In the genomic region with DNA sequence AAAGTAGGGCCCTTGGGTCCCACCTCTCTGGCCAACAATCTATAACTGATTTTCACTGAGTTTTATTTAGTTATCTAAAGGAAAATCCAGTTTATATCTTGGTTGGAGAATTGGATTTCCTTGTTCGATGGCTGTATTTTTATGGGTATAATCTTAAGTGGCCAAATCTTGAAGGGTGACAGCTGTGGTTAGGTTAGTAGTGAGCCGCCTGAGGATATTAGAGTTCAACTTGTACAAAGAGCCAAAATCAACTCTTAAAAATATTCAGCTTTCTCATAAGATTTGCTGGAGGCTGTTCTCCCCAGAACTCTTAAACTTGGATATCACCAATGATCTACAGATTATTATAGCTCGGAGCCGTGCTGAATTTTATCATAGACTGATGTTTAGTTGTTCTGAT, we compare ENCODE assay signal across 40 cellular contexts. TPM values are rescaled to one million over a fixed set of nuclear protein-coding genes. Genes with fewer than 3 reads are reported as not detected.
"Had no signal": no experiment of that assay in that cellular context is flagged by ENCODE, and none has a peak within 500 bp of the region (broad histone marks: within the 10 kb centered on the region; RNA-seq: fewer than 3 reads in every experiment).

No MANE protein-coding gene starts in this region.

- H3K27ac ChIP-seq: adrenal gland, ascending aorta, body of pancreas, brain microvascular endothelial cell, breast epithelium, cardiac muscle cell had no signal

- H3K27me3 Mint-ChIP-seq: activated naive CD4-positive, alpha-beta T cell treated with anti-CD3 and anti-CD28 coated beads, Interleukin-2, amount 10 ng/mL, durations not matched to agents 7 days and 5 days; activated naive CD8-positive, alpha-beta T cell; activated naive CD8-positive, alpha-beta T cell treated with anti-CD3 and anti-CD28 coated beads, Interleukin-2, amount 10 ng/mL, durations not matched to agents 7 days and 5 days; activated naive CD8-positive, alpha-beta T cell treated with anti-CD3 and anti-CD28 coated beads, Interleukin-2, amount 50 U/mL, for 24 hours; activated T-cell treated with anti-CD3 and anti-CD28 coated beads, Interleukin-2, amount 50 U/mL, for 24 hours; brain; central memory CD8-positive, alpha-beta T cell had no signal

- H3K36me3 ChIP-seq: adrenal gland, ascending aorta, brain microvascular endothelial cell, breast epithelium, cardiac muscle cell had no signal

- H3K27ac Mint-ChIP-seq: activated naive CD4-positive, alpha-beta T cell treated with anti-CD3 and anti-CD28 coated beads for 36 hours; activated naive CD4-positive, alpha-beta T cell treated with anti-CD3 and anti-CD28 coated beads, Interleukin-2, amount 10 ng/mL, durations not matched to agents 7 days and 5 days; activated naive CD4-positive, alpha-beta T cell treated with anti-CD3 and anti-CD28 coated beads, Interleukin-2, amount 50 U/mL, for 24 hours; activated naive CD4-positive, alpha-beta T cell treated with anti-CD3 and anti-CD28 coated beads, Interleukin-2, amount 50 U/mL, for 72 hours; activated naive CD8-positive, alpha-beta T cell; activated naive CD8-positive, alpha-beta T cell treated with anti-CD3 and anti-CD28 coated beads for 36 hours; activated naive CD8-positive, alpha-beta T cell treated with anti-CD3 and anti-CD28 coated beads, Interleukin-2, amount 10 ng/mL, durations not matched to agents 7 days and 5 days; activated naive CD8-positive, alpha-beta T cell treated with anti-CD3 and anti-CD28 coated beads, Interleukin-2, amount 50 U/mL, for 24 hours; activated T-cell treated with anti-CD3 and anti-CD28 coated beads, Interleukin-2, amount 50 U/mL, for 24 hours; activated T-cell treated with anti-CD3 and anti-CD28 coated beads, Interleukin-2, amount 50 U/mL, for 72 hours; activated T-helper 1 cell treated with anti-CD3 and anti-CD28 coated beads, Interleukin-12 subunit alpha, Interleukin-12 subunit beta, Interleukin-2, Interleukin-4 antibody, amounts not matched to agents 30 ng/mL and 10 ng/mL and 1 ng/mL, durations not matched to agents 14 hours and 24 hours and 36 hours; activated T-helper 17 cell treated with anti-CD3 and anti-CD28 coated beads, Interleukin-2, amount 50 U/mL, for 72 hours; activated T-helper 2 cell treated with anti-CD3 and anti-CD28 coated beads, Interferon-gamma antibody, Interleukin-2, Interleukin-4, amounts not matched to agents 10 μg/mL and 5 μg/mL and 100 μg/mL, durations not matched to agents 14 hours and 24 hours and 36 hours; brain had no signal

- H3K4me3 Mint-ChIP-seq: activated naive CD4-positive, alpha-beta T cell treated with anti-CD3 and anti-CD28 coated beads for 36 hours; activated naive CD4-positive, alpha-beta T cell treated with anti-CD3 and anti-CD28 coated beads, Interleukin-2, amount 10 ng/mL, durations not matched to agents 7 days and 5 days; activated naive CD4-positive, alpha-beta T cell treated with anti-CD3 and anti-CD28 coated beads, Interleukin-2, amount 50 U/mL, for 24 hours; activated naive CD8-positive, alpha-beta T cell; activated naive CD8-positive, alpha-beta T cell treated with anti-CD3 and anti-CD28 coated beads for 36 hours; activated naive CD8-positive, alpha-beta T cell treated with anti-CD3 and anti-CD28 coated beads, Interleukin-2, amount 10 ng/mL, durations not matched to agents 7 days and 5 days; activated naive CD8-positive, alpha-beta T cell treated with anti-CD3 and anti-CD28 coated beads, Interleukin-2, amount 50 U/mL, for 24 hours; activated T-cell treated with anti-CD3 and anti-CD28 coated beads, Interleukin-2, amount 50 U/mL, for 24 hours; activated T-cell treated with anti-CD3 and anti-CD28 coated beads, Interleukin-2, amount 50 U/mL, for 4 hours; activated T-cell treated with anti-CD3 and anti-CD28 coated beads, Interleukin-2, amount 50 U/mL, for 72 hours; activated T-helper 1 cell treated with anti-CD3 and anti-CD28 coated beads, Interleukin-12 subunit alpha, Interleukin-12 subunit beta, Interleukin-2, Interleukin-4 antibody, amounts not matched to agents 30 ng/mL and 10 ng/mL and 1 ng/mL, durations not matched to agents 14 hours and 24 hours and 36 hours; activated T-helper 17 cell treated with anti-CD3 and anti-CD28 coated beads, Interleukin-2, amount 50 U/mL, for 72 hours; brain; central memory CD8-positive, alpha-beta T cell had no signal

- H3K9me3 Mint-ChIP-seq: activated naive CD4-positive, alpha-beta T cell treated with anti-CD3 and anti-CD28 coated beads for 36 hours; activated naive CD4-positive, alpha-beta T cell treated with anti-CD3 and anti-CD28 coated beads, Interleukin-2, amount 10 ng/mL, durations not matched to agents 7 days and 5 days; activated naive CD4-positive, alpha-beta T cell treated with anti-CD3 and anti-CD28 coated beads, Interleukin-2, amount 50 U/mL, for 72 hours; activated naive CD8-positive, alpha-beta T cell treated with anti-CD3 and anti-CD28 coated beads for 36 hours; activated naive CD8-positive, alpha-beta T cell treated with anti-CD3 and anti-CD28 coated beads, Interleukin-2, amount 10 ng/mL, durations not matched to agents 7 days and 5 days; activated naive CD8-positive, alpha-beta T cell treated with anti-CD3 and anti-CD28 coated beads, Interleukin-2, amount 50 U/mL, for 24 hours; activated T-cell treated with anti-CD3 and anti-CD28 coated beads, Interleukin-2, amount 50 U/mL, for 24 hours; activated T-cell treated with anti-CD3 and anti-CD28 coated beads, Interleukin-2, amount 50 U/mL, for 4 hours; activated T-cell treated with anti-CD3 and anti-CD28 coated beads, Interleukin-2, amount 50 U/mL, for 72 hours; activated T-helper 1 cell treated with anti-CD3 and anti-CD28 coated beads, Interleukin-12 subunit alpha, Interleukin-12 subunit beta, Interleukin-2, Interleukin-4 antibody, amounts not matched to agents 30 ng/mL and 10 ng/mL and 1 ng/mL, durations not matched to agents 14 hours and 24 hours and 36 hours; activated T-helper 17 cell treated with anti-CD3 and anti-CD28 coated beads, Interleukin-2, amount 50 U/mL, for 72 hours; activated T-helper 2 cell treated with anti-CD3 and anti-CD28 coated beads, Interferon-gamma antibody, Interleukin-2, Interleukin-4, amounts not matched to agents 10 μg/mL and 5 μg/mL and 100 μg/mL, durations not matched to agents 14 hours and 24 hours and 36 hours had no signal

- DNase-seq: activated effector memory CD4-positive, alpha-beta T cell treated with anti-CD3 and anti-CD28 coated beads, Interleukin-2, amount 50 U/mL, for 16 hours; activated effector memory CD4-positive, alpha-beta T cell treated with Interleukin-2 at 50 U/mL for 16 hours; activated gamma-delta T cell; activated gamma-delta T cell treated with Interleukin-2 at 50 U/mL for 16 hours; activated naive CD4-positive, alpha-beta T cell; activated naive CD4-positive, alpha-beta T cell treated with anti-CD3 and anti-CD28 coated beads for 36 hours; activated naive CD4-positive, alpha-beta T cell treated with anti-CD3 and anti-CD28 coated beads, Interleukin-2, amount 10 ng/mL, durations not matched to agents 7 days and 5 days; activated naive CD4-positive, alpha-beta T cell treated with anti-CD3 and anti-CD28 coated beads, Interleukin-2, amount 50 U/mL, for 16 hours; activated naive CD4-positive, alpha-beta T cell treated with Interleukin-2 at 50 U/mL for 16 hours; activated naive CD8-positive, alpha-beta T cell treated with anti-CD3 and anti-CD28 coated beads for 36 hours; activated naive CD8-positive, alpha-beta T cell treated with anti-CD3 and anti-CD28 coated beads, Interleukin-2, amount 10 ng/mL, durations not matched to agents 7 days and 5 days; activated naive CD8-positive, alpha-beta T cell treated with anti-CD3 and anti-CD28 coated beads, Interleukin-2, amount 50 U/mL, for 24 hours; activated T-cell treated with anti-CD3 and anti-CD28 coated beads for 4 hours; activated T-cell treated with anti-CD3 and anti-CD28 coated beads, Interleukin-2, amount 50 U/mL, for 1 hour; activated T-cell treated with anti-CD3 and anti-CD28 coated beads, Interleukin-2, amount 50 U/mL, for 24 hours; activated T-cell treated with anti-CD3 and anti-CD28 coated beads, Interleukin-2, amount 50 U/mL, for 4 hours; activated T-cell treated with anti-CD3 and anti-CD28 coated beads, Interleukin-2, amount 50 U/mL, for 48 hours; activated T-cell treated with anti-CD3 and anti-CD28 coated beads, Interleukin-2, amount 50 U/mL, for 72 hours; adrenal gland; amniotic stem cell; amygdala; anterior cingulate cortex; aorta; body of pancreas; brain microvascular endothelial cell; caudate nucleus; central memory CD4-positive, alpha-beta T cell; cerebellar nuclear complex had no signal

- ATAC-seq: activated naive CD4-positive, alpha-beta T cell treated with anti-CD3 and anti-CD28 coated beads, Interleukin-2, amount 50 U/mL, for 72 hours; activated naive CD8-positive, alpha-beta T cell treated with anti-CD3 and anti-CD28 coated beads, Interleukin-2, amount 50 U/mL, for 24 hours; activated T-cell treated with anti-CD3 and anti-CD28 coated beads, Interleukin-2, amount 50 U/mL, for 4 hours; activated T-cell treated with anti-CD3 and anti-CD28 coated beads, Interleukin-2, amount 50 U/mL, for 72 hours; activated T-helper 17 cell treated with anti-CD3 and anti-CD28 coated beads, Interleukin-2, amount 50 U/mL, for 72 hours; body of pancreas had no signal

- H3K36me3 Mint-ChIP-seq: activated naive CD4-positive, alpha-beta T cell treated with anti-CD3 and anti-CD28 coated beads, Interleukin-2, amount 10 ng/mL, durations not matched to agents 7 days and 5 days; activated naive CD4-positive, alpha-beta T cell treated with anti-CD3 and anti-CD28 coated beads, Interleukin-2, amount 50 U/mL, for 24 hours; activated naive CD4-positive, alpha-beta T cell treated with anti-CD3 and anti-CD28 coated beads, Interleukin-2, amount 50 U/mL, for 72 hours; activated naive CD8-positive, alpha-beta T cell; activated naive CD8-positive, alpha-beta T cell treated with anti-CD3 and anti-CD28 coated beads for 36 hours; activated naive CD8-positive, alpha-beta T cell treated with anti-CD3 and anti-CD28 coated beads, Interleukin-2, amount 10 ng/mL, durations not matched to agents 7 days and 5 days; brain had no signal

- H3K4me1 Mint-ChIP-seq: activated naive CD4-positive, alpha-beta T cell treated with anti-CD3 and anti-CD28 coated beads, Interleukin-2, amount 50 U/mL, for 24 hours; brain; central memory CD8-positive, alpha-beta T cell had no signal

- H3K9me3 ChIP-seq: adrenal gland, ascending aorta, body of pancreas, breast epithelium had no signal

- H3K4me3 ChIP-seq: adrenal gland, ascending aorta, body of pancreas, breast epithelium, cardiac muscle cell had no signal

- H3K4me1 ChIP-seq: adrenal gland, ascending aorta, body of pancreas, breast epithelium had no signal

- H3K27me3 ChIP-seq: adrenal gland, ascending aorta, body of pancreas, brain microvascular endothelial cell, breast epithelium, cardiac muscle cell had no signal

RNA-seq across cellular contexts. Expression of a gene that starts 54.6 kb away (rescaled TPM):
- total RNA-seq: activated naive CD4-positive, alpha-beta T cell treated with anti-CD3 and anti-CD28 coated beads for 36 hours; activated naive CD4-positive, alpha-beta T cell treated with anti-CD3 and anti-CD28 coated beads, Interleukin-2, amount 50 U/mL, for 72 hours; activated naive CD8-positive, alpha-beta T cell treated with anti-CD3 and anti-CD28 coated beads for 36 hours; activated naive CD8-positive, alpha-beta T cell treated with anti-CD3 and anti-CD28 coated beads, Interleukin-2, amount 10 ng/mL, durations not matched to agents 7 days and 5 days; activated T-helper 1 cell treated with anti-CD3 and anti-CD28 coated beads, Interleukin-12 subunit alpha, Interleukin-12 subunit beta, Interleukin-2, Interleukin-4 antibody, amounts not matched to agents 30 ng/mL and 10 ng/mL and 1 ng/mL, durations not matched to agents 14 hours and 24 hours and 36 hours; bronchial epithelial cell had no signal
